ENCODE assay signal across 11 cellular contexts in the genomic region with DNA sequence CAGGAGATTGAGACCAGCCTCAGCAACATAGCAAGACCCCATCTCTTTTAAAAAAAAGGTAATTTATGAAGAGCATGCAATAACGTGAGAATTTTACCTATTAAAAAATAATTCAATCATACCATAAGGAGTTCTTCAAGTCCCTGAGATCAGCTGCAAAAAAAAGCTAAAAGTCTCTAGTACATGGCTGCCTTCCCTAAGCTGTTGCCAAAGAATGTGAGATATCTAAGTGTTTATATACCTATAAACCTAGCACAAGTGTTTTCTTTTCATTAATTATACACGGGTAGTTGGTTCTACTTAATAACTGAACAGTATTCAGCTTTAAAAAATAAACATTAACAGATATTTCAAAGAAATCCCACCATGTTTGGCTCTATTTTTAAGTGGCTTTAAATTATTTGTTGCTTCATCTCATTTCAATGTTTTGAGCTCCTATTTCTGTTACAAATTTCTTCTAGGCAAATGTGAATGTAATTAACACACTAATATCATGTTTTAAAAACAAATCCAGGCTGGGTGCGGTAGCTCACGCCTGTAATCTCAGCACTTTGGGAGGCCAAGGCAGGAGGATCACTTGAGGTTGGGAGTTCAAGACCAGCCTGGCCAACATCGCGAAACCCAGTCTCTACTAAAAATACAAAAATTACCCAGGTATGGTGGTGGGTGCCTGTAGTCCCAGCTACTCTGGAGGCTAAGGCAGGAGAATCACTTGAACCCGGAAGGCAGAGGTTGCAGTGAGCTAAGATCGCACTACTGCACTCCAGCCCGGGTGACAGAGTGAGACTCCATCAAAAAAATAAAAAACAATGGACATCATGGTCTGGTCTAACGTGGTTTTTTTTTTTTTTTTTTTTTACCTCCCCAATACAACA. TPM values are rescaled to one million over a fixed set of nuclear protein-coding genes. Genes with fewer than 3 reads are reported as not detected.
DNase-seq lines count a peak whose midpoint lies in the region; ATAC-seq and TF ChIP-seq lines count a peak whose summit lies in the region.
"Had no signal": no experiment of that assay in that cellular context is flagged by ENCODE, and none has a peak within 500 bp of the region (broad histone marks: within the 10 kb centered on the region; RNA-seq: fewer than 3 reads in every experiment).

No MANE protein-coding gene starts in this region.

- H3K36me3 ChIP-seq in PC-9 (ENCODE audit: low read depth) = no peaks in the 10 kb centered on the region

- no peak overlapping the region for H2AFZ ChIP-seq in PC-9

- H3K4me2 ChIP-seq in PC-9 = no peak overlapping the region

- peaks cover 27% of the 10 kb centered on the region for H3K79me2 ChIP-seq in PC-9 (ENCODE audit: low read depth)

- intact Hi-C loops in PC-9 (cut with micrococcal nuclease; ENCODE audit: unreplicated experiment) = no loop called here

- no peak for TF ChIP-seq CTCF in PC-9 (conservative IDR thresholded peaks at IDR 0.05)
- TF ChIP-seq CTCF in choroid plexus epithelial cell (conservative IDR thresholded peaks at IDR 0.05; ENCODE audit: low read depth, low read length) = no peak
- no peak for TF ChIP-seq CTCF in foreskin fibroblast (IDR thresholded peaks at IDR 0.05; ENCODE audit: low read depth, low read length)

- no peaks in the 10 kb centered on the region; the same call in 1 of the 2 replicates for H4K20me1 ChIP-seq in PC-9 (ENCODE audit: insufficient read depth)

- no peak for ATAC-seq in HG02588 (IDR thresholded peaks at IDR 0.05; ENCODE audit: unreplicated experiment)

- no peaks in the 10 kb centered on the region for H3K27me3 ChIP-seq in PC-9 (ENCODE audit: insufficient read depth, low read depth)

- no TSS peak for BruUV-seq in PC-9 (replicated peaks; lab: Mats Ljungman, UMichigan)

- H3K4me3 ChIP-seq in PC-9 (no peak overlapping the region), choroid plexus epithelial cell (ENCODE audit: low read depth, low read length) (no peak overlapping the region), foreskin fibroblast (ENCODE audit: low read depth in 1 of 2, low read length in 2 of 2) (no peak overlapping the region)

- 0 out of 2 replicates have a peak, but pooled peaks cover 4% of the 10 kb centered on the region for H3K9me3 ChIP-seq in PC-9 (ENCODE audit: insufficient read depth, low read depth)

- CTCF ChIA-PET in PC-9 (lab: Charles Lee) = no interaction called here

- H3K27ac ChIP-seq in PC-9 = 0 out of 2 replicates have a peak overlapping the region, but pooled peaks have one; percentile 13

- peak; percentile 52 for DNase-seq in EH (ENCODE audit: low read depth)
- no peak for DNase-seq in PC-9
- DNase-seq in choroid plexus epithelial cell (ENCODE audit: low read depth) = peak; percentile 52
- DNase-seq in renal cortical epithelial cell (ENCODE audit: low read depth) = peak; percentile 90
- no peak for DNase-seq in foreskin fibroblast
- no peak for DNase-seq in superior temporal gyrus (ENCODE audit: extremely low spot score)
- no peak for DNase-seq in NCI-H524 (lab: John Stamatoyannopoulos, UW)
- DNase-seq: Caco-2, NCI-H748 treated with DMSO at 0.1 percent for 48 hours, nephron progenitor cell had no signal

- POLR2A ChIA-PET in PC-9 (lab: Charles Lee; ENCODE audit: unreplicated experiment) = interaction anchor here (0.6 kb wide), 1 partner anchor 26 kb away, joined by 4 read pairs; a partner anchor contains a TSS

- H3F3A ChIP-seq in PC-9 (ENCODE audit: insufficient read depth, low read depth) = peaks cover 10% of the 10 kb centered on the region

- H3K9me2 ChIP-seq in PC-9 (ENCODE audit: insufficient read depth) = no peaks in the 10 kb centered on the region

- peaks cover 18% of the 10 kb centered on the region for H3K4me1 ChIP-seq in PC-9 (replicated peaks; ENCODE audit: insufficient read depth)
- H3K4me1 ChIP-seq: Caco-2 had no signal

RNA-seq across cellular contexts. Expression of a gene that starts 25.7 kb away (rescaled TPM):
- total RNA-seq in PC-9 (2021) (68.2 and 80.7 TPM in 2 replicates), renal cortical epithelial cell (20.8 and 39.5 TPM in 2 replicates)

RNA-seq across cellular contexts. Expression of a gene that starts 36.4 kb away (rescaled TPM):
- total RNA-seq in PC-9 (2021) = 66.4 and 77.4 TPM in 2 replicates
- total RNA-seq in renal cortical epithelial cell = 19.8 and 41.0 TPM in 2 replicates

Comparison
In these comparisons a context has a peak if more than half of its experiments do, and no peak if none do; other contexts are left out.
1. DNase-seq: peak in EH (single experiment), choroid plexus epithelial cell (single experiment) and renal cortical epithelial cell (single experiment); none in PC-9 (0 of 2), foreskin fibroblast (0 of 2), superior temporal gyrus (single experiment) and NCI-H524 (0 of 2).